Comparison of ENCODE assay signal across 8 cellular contexts in the genomic region with DNA sequence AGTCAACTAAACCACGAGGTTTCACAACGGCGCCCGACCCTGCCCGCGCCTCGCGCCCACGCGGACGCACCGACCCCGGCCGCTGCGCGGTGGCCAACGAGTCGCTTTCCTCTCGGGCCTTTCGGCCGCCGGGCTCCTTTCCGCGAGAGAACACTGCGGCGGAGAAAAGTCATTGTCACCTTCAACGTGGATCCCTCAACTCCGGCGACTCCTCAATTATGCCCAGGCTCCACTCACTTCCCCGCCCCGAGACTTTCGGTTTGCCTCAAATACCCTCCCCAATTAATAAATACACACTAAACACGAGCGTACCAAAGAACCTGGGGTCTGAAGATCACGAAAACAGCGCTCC. TPM values are rescaled to one million over a fixed set of nuclear protein-coding genes. Genes with fewer than 3 reads are reported as not detected.
DNase-seq lines count a peak whose midpoint lies in the region; ATAC-seq and TF ChIP-seq lines count a peak whose summit lies in the region.

No MANE protein-coding gene starts in this region.

- peak overlapping the region; percentile 96 for H3K9ac ChIP-seq in HUES6 (ENCODE audit: low read length)

- DNase-seq in Calu3 (peak; percentile 24), hepatocyte (ENCODE audit: low spot score) (no peak), NCI-H2171 treated with DMSO at 0.1 percent for 48 hours (lab: John Stamatoyannopoulos, UW) (no peak)
- DNase-seq in activated naive CD4-positive, alpha-beta T cell treated with Interleukin-2 at 50 U/mL for 16 hours, result peak; percentile 41
- peak; percentile 35 for DNase-seq in stimulated activated CD4-positive, alpha-beta T cell treated with anti-CD3 and anti-CD28 coated beads, Interleukin-12 subunit alpha, Interleukin-12 subunit beta, amount 100 ng/mL, for 4 hours

- peak overlapping the region; percentile 99 for H3K27ac ChIP-seq in HUES6 (ENCODE audit: low read depth, low read length)
- peak overlapping the region; percentile 99 for H3K27ac ChIP-seq in hepatocyte

- peak overlapping the region; percentile 28 for H2AFZ ChIP-seq in hepatocyte

- peaks cover 49% of the 10 kb centered on the region for H3K79me2 ChIP-seq in hepatocyte

- H3K9me3 Mint-ChIP-seq in Calu3 (ENCODE audit: low read depth, unreplicated experiment), result no peaks in the 10 kb centered on the region

- TSS peak; percentile 43 for BruUV-seq in Calu3 (replicated peaks; lab: Mats Ljungman, UMichigan)

- CTCF ChIA-PET in Calu3 (lab: Charles Lee), result interaction anchor here (0.6 to 1.0 kb wide), 5 partner anchors 12 to 193 kb away, joined by 3 to 11 read pairs (median 7); no protein-coding TSS in a partner anchor

- peak overlapping the region; percentile 84 for H3K4me3 Mint-ChIP-seq in Calu3 (ENCODE audit: low read depth, unreplicated experiment)

- intact Hi-C loops in Calu3 (cut with micrococcal nuclease; ENCODE audit: unreplicated experiment), result no loop called here

- H3K27ac Mint-ChIP-seq in Calu3 (ENCODE audit: unreplicated experiment), result peak overlapping the region; percentile 82

- ATAC-seq in HG03342 (IDR thresholded peaks at IDR 0.05; ENCODE audit: unreplicated experiment) (no peak), HG03139 (IDR thresholded peaks at IDR 0.05; ENCODE audit: unreplicated experiment) (no peak)

- TF ChIP-seq CTCF in Calu3 (IDR thresholded peaks at IDR 0.05; ENCODE audit: unreplicated experiment) (no peak), hepatocyte (IDR thresholded peaks at IDR 0.05; ENCODE audit: poor library complexity) (no peak)

- H3K4me3 ChIP-seq in HUES6 (ENCODE audit: low read depth, low read length) (peak overlapping the region; percentile 88), hepatocyte (peak overlapping the region; percentile 67)

- H3K4me2 ChIP-seq in hepatocyte, result peak overlapping the region; percentile 79

- H3K27me3 ChIP-seq in HUES6 (ENCODE audit: control insufficient read depth, insufficient read depth, low read length) (no peaks in the 10 kb centered on the region), hepatocyte (no peaks in the 10 kb centered on the region)

- H3K4me1 Mint-ChIP-seq in Calu3 (ENCODE audit: low read depth, unreplicated experiment), result peaks cover 5% of the 10 kb centered on the region

- H3K27me3 Mint-ChIP-seq in Calu3 (ENCODE audit: unreplicated experiment), result no peaks in the 10 kb centered on the region

- no peaks in the 10 kb centered on the region for H3K9me3 ChIP-seq in HUES6 (ENCODE audit: control insufficient read depth, insufficient read depth, low read depth, low read length)
- no peaks in the 10 kb centered on the region for H3K9me3 ChIP-seq in hepatocyte (ENCODE audit: low read depth)

- H3K36me3 ChIP-seq in HUES6 (ENCODE audit: control insufficient read depth, insufficient read depth, low read length) (0 out of 2 replicates have a peak, but pooled peaks cover 9% of the 10 kb centered on the region), hepatocyte (replicated peaks; ENCODE audit: insufficient read depth, low read depth) (no peaks in the 10 kb centered on the region)

- H4K20me1 ChIP-seq in hepatocyte (ENCODE audit: insufficient read depth, poor library complexity, severe bottlenecking), result peaks cover 22% of the 10 kb centered on the region

- peaks cover 30% of the 10 kb centered on the region for H3K4me1 ChIP-seq in HUES6 (ENCODE audit: control insufficient read depth, insufficient read depth, low read length)
- H3K4me1 ChIP-seq in hepatocyte (ENCODE audit: insufficient read depth), result peaks cover 26% of the 10 kb centered on the region

- under 1% methylated on average over 36 of the region's 36 CpGs for WGBS in hepatocyte (ENCODE audit: low lambda C conversion rate, missing lambda C conversion rate)

- no peaks in the 10 kb centered on the region for H3K9me2 ChIP-seq in hepatocyte (replicated peaks; ENCODE audit: insufficient read depth)

- H3K36me3 Mint-ChIP-seq in Calu3 (ENCODE audit: insufficient read depth, unreplicated experiment), result peaks cover 49% of the 10 kb centered on the region

RNA-seq across cellular contexts. Expression of a gene that starts 0.5 kb away (rescaled TPM):
- total RNA-seq in Calu3 (2022) (121 and 127 TPM in 2 replicates), hepatocyte (109 and 122 TPM in 2 replicates)
- polyA plus RNA-seq in hepatocyte, result 64.1 and 66.2 TPM in 2 replicates

Comparison
In these comparisons a context has a peak if more than half of its experiments do, and no peak if none do; other contexts are left out.
1. DNase-seq: peak in Calu3 (single experiment), activated naive CD4-positive, alpha-beta T cell treated with Interleukin-2 at 50 U/mL for 16 hours (single experiment) and stimulated activated CD4-positive, alpha-beta T cell treated with anti-CD3 and anti-CD28 coated beads, Interleukin-12 subunit alpha, Interleukin-12 subunit beta, amount 100 ng/mL, for 4 hours (single experiment); none in hepatocyte (single experiment) and NCI-H2171 treated with DMSO at 0.1 percent for 48 hours (single experiment).